10 cellular contexts compared by ENCODE assay signal in genomic region chr12:46609281-46609623, GRCh38.
DNase-seq lines count a peak whose midpoint lies in the region; ATAC-seq lines count a peak whose summit lies in the region.
"Had no signal": no experiment of that assay in that cellular context is flagged by ENCODE, and none has a peak within 500 bp of the region (broad histone marks: within the 10 kb centered on the region; RNA-seq: fewer than 3 reads in every experiment).

No MANE protein-coding gene starts in this region.

- peak overlapping the region; percentile 64 for H2AFZ ChIP-seq in ACC112 (ENCODE audit: low read length, unreplicated experiment)

- ATAC-seq in GM18867 (IDR thresholded peaks at IDR 0.05; ENCODE audit: unreplicated experiment) (peak; percentile 62), GM21737 (IDR thresholded peaks at IDR 0.05; ENCODE audit: unreplicated experiment) (no peak)

- no peaks in the 10 kb centered on the region for H3K9me3 ChIP-seq in muscle layer of colon (ENCODE audit: low read length)

- peaks cover 3% of the 10 kb centered on the region; the same call in 1 of the 2 replicates for H3K36me3 ChIP-seq in ACC112 (ENCODE audit: insufficient read depth, low read length)
- H3K36me3 ChIP-seq in muscle layer of colon (ENCODE audit: insufficient read depth, low read length), result no peaks in the 10 kb centered on the region

- H3K9ac ChIP-seq in muscle layer of colon (ENCODE audit: low read length), result no peak overlapping the region

- H3K27ac ChIP-seq in ACC112 (ENCODE audit: low read depth, low read length) (no peak overlapping the region), muscle layer of colon (ENCODE audit: low read depth, low read length) (peak overlapping the region; percentile 24)

- no peaks in the 10 kb centered on the region for H3K27me3 Mint-ChIP-seq in T-helper 1 cell treated with Interleukin-12 subunit alpha and Interleukin-12 subunit beta and Interleukin-4 antibody, amounts not matched to agents 30 μg/mL and 1 μg/mL, for 36 hours (ENCODE audit: low read depth)

- peaks cover 44% of the 10 kb centered on the region for H3K36me3 Mint-ChIP-seq in T-helper 1 cell treated with Interleukin-12 subunit alpha and Interleukin-12 subunit beta and Interleukin-4 antibody, amounts not matched to agents 30 μg/mL and 1 μg/mL, for 36 hours (ENCODE audit: low read depth)

- H3K4me3 Mint-ChIP-seq in T-helper 1 cell treated with Interleukin-12 subunit alpha and Interleukin-12 subunit beta and Interleukin-4 antibody, amounts not matched to agents 30 μg/mL and 1 μg/mL, for 36 hours, result peak overlapping the region; percentile 70

- H3K4me3 ChIP-seq in ACC112 (ENCODE audit: low read depth, low read length) (no peak overlapping the region), muscle layer of colon (ENCODE audit: low read depth in 1 of 2, low read length in 2 of 2) (no peak overlapping the region)

- H3K27me3 ChIP-seq in ACC112 (ENCODE audit: insufficient read depth, low read length), result no peaks in the 10 kb centered on the region
- H3K27me3 ChIP-seq in muscle layer of colon (ENCODE audit: control insufficient read depth in 1 of 2, insufficient read depth in 2 of 2, low read length in 2 of 2), result no peaks in the 10 kb centered on the region

- H3K4me1 ChIP-seq in ACC112 (ENCODE audit: control insufficient read depth, insufficient read depth, low read length, unreplicated experiment), result peaks cover 12% of the 10 kb centered on the region
- peaks cover 9% of the 10 kb centered on the region for H3K4me1 ChIP-seq in muscle layer of colon (ENCODE audit: insufficient read depth, low read length)

- peaks cover 32% of the 10 kb centered on the region for H3K4me1 Mint-ChIP-seq in T-helper 1 cell treated with Interleukin-12 subunit alpha and Interleukin-12 subunit beta and Interleukin-4 antibody, amounts not matched to agents 30 μg/mL and 1 μg/mL, for 36 hours (ENCODE audit: low read depth)

- peaks cover 61% of the 10 kb centered on the region for H3K9me3 Mint-ChIP-seq in T-helper 1 cell treated with Interleukin-12 subunit alpha and Interleukin-12 subunit beta and Interleukin-4 antibody, amounts not matched to agents 30 μg/mL and 1 μg/mL, for 36 hours

- DNase-seq in globus pallidus (ENCODE audit: low spot score) (no peak), ecto neural progenitor cell (ENCODE audit: low spot score) (no peak), NCI-H526 treated with DMSO at 0.1 percent for 48 hours (lab: John Stamatoyannopoulos, UW) (no peak)
- DNase-seq: OCI-M1, posterior cingulate gyrus had no signal

- peak overlapping the region; percentile 87 for H3K27ac Mint-ChIP-seq in T-helper 1 cell treated with Interleukin-12 subunit alpha and Interleukin-12 subunit beta and Interleukin-4 antibody, amounts not matched to agents 30 μg/mL and 1 μg/mL, for 36 hours

- no peaks in the 10 kb centered on the region for H3K79me2 ChIP-seq in ACC112 (ENCODE audit: control insufficient read depth, insufficient read depth, low read length, unreplicated experiment)
